ENCODE assay signal across 7 cellular contexts in genomic region chr10:47920610-47921009, GRCh38. TPM values are rescaled to one million over a fixed set of nuclear protein-coding genes. Genes with fewer than 3 reads are reported as not detected.
"Had no signal": no experiment of that assay in that cellular context is flagged by ENCODE, and none has a peak within 500 bp of the region (broad histone marks: within the 10 kb centered on the region; RNA-seq: fewer than 3 reads in every experiment).

No MANE protein-coding gene starts in this region.

RNA-seq across cellular contexts. Expression of gene NPY4R2, which starts 2.1 kb away (rescaled TPM):
- total RNA-seq: activated CD8-positive, alpha-beta T cell treated with anti-CD3 and anti-CD28 coated beads, Interleukin-2, amount 10 ng/mL, durations not matched to agents 7 days and 5 days; activated naive CD8-positive, alpha-beta T cell treated with anti-CD3 and anti-CD28 coated beads, Interleukin-2, amount 10 ng/mL, durations not matched to agents 7 days and 5 days; aorta; cardiac septum; T-helper 17 cell; WTC11 had no signal
- polyA plus RNA-seq: adrenal gland, aorta had no signal
